In the genomic region with DNA sequence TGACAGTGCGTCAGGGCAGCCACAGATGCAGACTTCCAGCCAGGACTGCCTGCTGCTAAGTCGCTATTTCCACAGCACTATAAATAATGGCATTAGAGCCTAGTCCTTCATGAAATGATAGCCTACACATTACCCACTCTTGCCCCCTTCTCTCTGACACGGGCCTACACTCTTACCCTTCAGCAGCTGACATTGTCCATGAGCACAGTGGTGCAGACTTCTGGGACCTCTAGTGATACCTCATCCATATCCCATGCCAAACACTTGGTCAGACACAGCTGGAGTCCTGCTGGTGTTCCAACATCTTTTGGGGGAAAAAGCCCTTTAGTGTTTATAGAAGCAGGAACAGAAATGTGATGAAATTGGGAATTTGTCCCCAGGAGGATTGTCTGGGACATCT, we compare ENCODE assay signal across 20 cellular contexts. TPM values are rescaled to one million over a fixed set of nuclear protein-coding genes. Genes with fewer than 3 reads are reported as not detected.
A peak's percentile ranks its signal among the peaks of the same experiment; 100 is the strongest.
DNase-seq lines count a peak whose midpoint lies in the region; ATAC-seq and TF ChIP-seq lines count a peak whose summit lies in the region.
"Had no signal": no experiment of that assay in that cellular context is flagged by ENCODE, and none has a peak within 500 bp of the region (broad histone marks: within the 10 kb centered on the region; RNA-seq: fewer than 3 reads in every experiment).

No MANE protein-coding gene starts in this region.

- peaks cover 7% of the 10 kb centered on the region for H3K4me1 Mint-ChIP-seq in T-helper 17 cell
- H3K4me1 Mint-ChIP-seq in activated CD4-positive, alpha-beta memory T cell treated with anti-CD3 and anti-CD28 coated beads, Interleukin-2, amount 10 ng/mL, durations not matched to agents 7 days and 5 days = peaks cover 21% of the 10 kb centered on the region

- POLR2A ChIA-PET in HEK293 (lab: Yijun Ruan, JAX) = interaction anchor here (0.6 kb wide), 1 partner anchor 1239 kb away, joined by 3 read pairs; no protein-coding TSS in a partner anchor
- POLR2A ChIA-PET in activated CD4-positive, alpha-beta memory T cell treated with anti-CD3 and anti-CD28 coated beads, Interleukin-2, amount 10 ng/mL, durations not matched to agents 7 days and 5 days (lab: Charles Lee) = interaction anchor here (0.7 kb wide), 1 partner anchor 116 kb away, joined by 3 read pairs; no protein-coding TSS in a partner anchor

- no peak overlapping the region for H2AFZ ChIP-seq in neural cell (ENCODE audit: low read depth, low read length)

- H3K27me3 ChIP-seq in neural cell (ENCODE audit: insufficient read depth, low read depth, low read length) = no peaks in the 10 kb centered on the region
- H3K27me3 ChIP-seq in BE2C = no peaks in the 10 kb centered on the region
- H3K27me3 ChIP-seq: SJSA1 had no signal

- H3F3A ChIP-seq in neural cell (ENCODE audit: insufficient read depth, low read length, poor library complexity, severe bottlenecking) = no peaks in the 10 kb centered on the region

- H3K9ac ChIP-seq in neural cell (ENCODE audit: low read length) = no peak overlapping the region

- no peaks in the 10 kb centered on the region for H3K9me3 Mint-ChIP-seq in activated CD4-positive, alpha-beta memory T cell treated with anti-CD3 and anti-CD28 coated beads, Interleukin-2, amount 10 ng/mL, durations not matched to agents 7 days and 5 days
- H3K9me3 Mint-ChIP-seq: H9, IgD-negative memory B cell had no signal

- TF ChIP-seq RAD21 in neural cell (conservative IDR thresholded peaks at IDR 0.05) = no peak

- H3K4me2 ChIP-seq in neural cell (ENCODE audit: low read length) = no peak overlapping the region

- TF ChIP-seq EP300 in neural cell (conservative IDR thresholded peaks at IDR 0.05; ENCODE audit: poor library complexity, severe bottlenecking) = no peak

- ATAC-seq in T-helper 17 cell = no peak
- ATAC-seq: PC-3 had no signal

- H3K27me3 Mint-ChIP-seq in T-helper 17 cell = no peaks in the 10 kb centered on the region
- H3K27me3 Mint-ChIP-seq in activated CD4-positive, alpha-beta memory T cell treated with anti-CD3 and anti-CD28 coated beads, Interleukin-2, amount 10 ng/mL, durations not matched to agents 7 days and 5 days = no peaks in the 10 kb centered on the region
- H3K27me3 Mint-ChIP-seq: IgD-negative memory B cell had no signal

- H3K9me3 ChIP-seq in HEK293 (ENCODE audit: control insufficient read depth, insufficient read depth, low read depth, low read length) (no peaks in the 10 kb centered on the region), T-helper 17 cell (ENCODE audit: control insufficient read depth, low read length, poor library complexity, severe bottlenecking) (no peaks in the 10 kb centered on the region), neural cell (ENCODE audit: low read length) (no peaks in the 10 kb centered on the region), BE2C (no peaks in the 10 kb centered on the region)
- H3K9me3 ChIP-seq: SJSA1 had no signal

- no peaks in the 10 kb centered on the region for H3K4me1 ChIP-seq in HEK293 (ENCODE audit: control insufficient read depth, insufficient read depth, low read length)
- no peaks in the 10 kb centered on the region for H3K4me1 ChIP-seq in BE2C

- no peaks in the 10 kb centered on the region for H4K20me1 ChIP-seq in neural cell (ENCODE audit: insufficient read depth)

- peaks cover 4% of the 10 kb centered on the region for H3K36me3 Mint-ChIP-seq in T-helper 17 cell (ENCODE audit: low read depth)
- peaks cover 24% of the 10 kb centered on the region for H3K36me3 Mint-ChIP-seq in activated CD4-positive, alpha-beta memory T cell treated with anti-CD3 and anti-CD28 coated beads, Interleukin-2, amount 10 ng/mL, durations not matched to agents 7 days and 5 days (ENCODE audit: low read depth)

- H3K36me3 ChIP-seq in HEK293 (ENCODE audit: control insufficient read depth in 2 of 2, insufficient read depth in 1 of 2, low read length in 2 of 2) (peaks cover 0 to 35% of the 10 kb centered on the region in 2 experiments; a peak in 1 of 3 replicates), neural cell (ENCODE audit: insufficient read depth, low read length) (no peaks in the 10 kb centered on the region), BE2C (0 out of 2 replicates have a peak, but pooled peaks cover 2% of the 10 kb centered on the region)

- no peaks in the 10 kb centered on the region for H3K79me2 ChIP-seq in neural cell (replicated peaks; ENCODE audit: insufficient read depth, low read length)

- TF ChIP-seq CTCF in HEK293 (tag by site-specific recombination; IDR thresholded peaks at IDR 0.05) (no peak), neural cell (IDR thresholded peaks at IDR 0.05; ENCODE audit: poor library complexity, severe bottlenecking) (no peak), BE2C (IDR thresholded peaks at IDR 0.05; ENCODE audit: low read depth, low read length) (no peak; the same call in 1 of the 2 replicates)

- CTCF ChIA-PET in HEK293 (lab: Yijun Ruan, JAX) = interaction anchor here (0.6 to 1.3 kb wide), 6 partner anchors 35 to 834 kb away, joined by 3 to 6 read pairs (median 4); no protein-coding TSS in a partner anchor
- CTCF ChIA-PET in activated CD4-positive, alpha-beta memory T cell treated with anti-CD3 and anti-CD28 coated beads, Interleukin-2, amount 10 ng/mL, durations not matched to agents 7 days and 5 days (lab: Charles Lee) = interaction anchor here (1.0 to 1.4 kb wide), 2 partner anchors 8 to 58 kb away, joined by 4 read pairs; no protein-coding TSS in a partner anchor

- H3K9me2 ChIP-seq in neural cell (ENCODE audit: insufficient read depth, low read length) = no peaks in the 10 kb centered on the region

- peak overlapping the region; percentile 72 for H3K27ac Mint-ChIP-seq in T-helper 17 cell
- H3K27ac Mint-ChIP-seq in activated CD4-positive, alpha-beta memory T cell treated with anti-CD3 and anti-CD28 coated beads, Interleukin-2, amount 10 ng/mL, durations not matched to agents 7 days and 5 days = no peak overlapping the region
- H3K27ac Mint-ChIP-seq: H9 had no signal

- DNase-seq in NCI-H2107 treated with DMSO at 0.1 percent for 48 hours (lab: John Stamatoyannopoulos, UW; ENCODE audit: unreplicated experiment) (peak; percentile 29), NCI-H2107 (lab: John Stamatoyannopoulos, UW) (no peak), T-helper 17 cell (no peak), BE2C (no peak), NCI-H1436 (lab: John Stamatoyannopoulos, UW) (no peak)
- no peak for DNase-seq in activated CD4-positive, alpha-beta memory T cell treated with anti-CD3 and anti-CD28 coated beads, Interleukin-2, amount 10 ng/mL, durations not matched to agents 7 days and 5 days
- DNase-seq: 8988T, COR-L47, DMS153, GF-D8, H9, MM.1S, NCI-H1092, NCI-H146, PC-3 had no signal

- no peak overlapping the region for H3K4me3 Mint-ChIP-seq in T-helper 17 cell
- no peak overlapping the region for H3K4me3 Mint-ChIP-seq in activated CD4-positive, alpha-beta memory T cell treated with anti-CD3 and anti-CD28 coated beads, Interleukin-2, amount 10 ng/mL, durations not matched to agents 7 days and 5 days
- H3K4me3 Mint-ChIP-seq: H9, IgD-negative memory B cell had no signal

- H3K27ac ChIP-seq in HEK293 (ENCODE audit: extremely low read depth, low read depth, low read length) (no peak overlapping the region), neural cell (ENCODE audit: low read length) (no peak overlapping the region)
- H3K27ac ChIP-seq: RWPE1, SJSA1 had no signal

- no peak overlapping the region for H3K4me3 ChIP-seq in HEK293 (ENCODE audit: low read depth, low read length)
- no peak overlapping the region for H3K4me3 ChIP-seq in neural cell (ENCODE audit: low read length)
- H3K4me3 ChIP-seq in BE2C (ENCODE audit: low read depth, low read length) = no peak overlapping the region
- H3K4me3 ChIP-seq: SJSA1 had no signal

TF ChIP-seq in HEK293, 187 proteins besides CTCF, POLR2A, EP300 and RAD21:
- TF ChIP-seq ZIC2 (tag by site-specific recombination; IDR thresholded peaks at IDR 0.05) = 0 out of 2 replicates have a peak, but pooled peaks have one; percentile 25
- no peak for TF ChIP-seq MEIS1 (CRISPR knock-in tag; IDR thresholded peaks at IDR 0.05; ENCODE audit: borderline replicate concordance)

TF ChIP-seq in neural cell, 6 proteins besides CTCF, POLR2A, EP300 and RAD21:
- TF ChIP-seq POLR2AphosphoS5 (IDR thresholded peaks at IDR 0.05) (peak; percentile 39), TAF1 (IDR thresholded peaks at IDR 0.05; ENCODE audit: low read depth) (no peak)

RNA-seq across cellular contexts. Expression of a gene that starts 32.4 kb away (rescaled TPM):
- 10 to 100 TPM; 55.1 to 58.3 TPM for total RNA-seq in T-helper 17 cell
- 45.6 and 49.6 TPM in 2 replicates for polyA plus RNA-seq in neural cell
- polyA minus RNA-seq in neural cell = 60.3 and 76.2 TPM in 2 replicates
- 10 to 100 TPM; 32.8 to 33.9 TPM for total RNA-seq in activated CD4-positive, alpha-beta memory T cell treated with anti-CD3 and anti-CD28 coated beads, Interleukin-2, amount 10 ng/mL, durations not matched to agents 7 days and 5 days
- polyA plus RNA-seq in BE2C (2012; ENCODE audit: insufficient read depth, insufficient read length, low read depth) = 79.2 TPM

RNA-seq across cellular contexts. Expression of a gene that starts 43.4 kb away (rescaled TPM):
- total RNA-seq in T-helper 17 cell = 10 to 100 TPM; 72.8 to 89.1 TPM
- polyA plus RNA-seq in neural cell = 27.2 and 27.9 TPM in 2 replicates
- 24.8 and 29.9 TPM in 2 replicates for polyA minus RNA-seq in neural cell
- total RNA-seq in activated CD4-positive, alpha-beta memory T cell treated with anti-CD3 and anti-CD28 coated beads, Interleukin-2, amount 10 ng/mL, durations not matched to agents 7 days and 5 days = 100 to 1,000 TPM; 146 to 150 TPM
- polyA plus RNA-seq in BE2C (2012; ENCODE audit: insufficient read depth, insufficient read length, low read depth) = 263 TPM

RNA-seq across cellular contexts. Expression of a gene that starts 52.9 kb away (rescaled TPM):
- 10 to 100 TPM in 1 of 2 donors, 1 to 10 TPM in 1; 9.0 to 14.4 TPM for total RNA-seq in T-helper 17 cell
- polyA plus RNA-seq in neural cell = 47.9 and 54.5 TPM in 2 replicates
- 63.8 and 84.4 TPM in 2 replicates for polyA minus RNA-seq in neural cell
- 1 to 10 TPM; 1.9 to 2.1 TPM for total RNA-seq in activated CD4-positive, alpha-beta memory T cell treated with anti-CD3 and anti-CD28 coated beads, Interleukin-2, amount 10 ng/mL, durations not matched to agents 7 days and 5 days
- polyA plus RNA-seq in BE2C (2012; ENCODE audit: insufficient read depth, insufficient read length, low read depth) = 8.1 TPM
- polyA plus RNA-seq: IgD-negative memory B cell had no signal
